In the genomic region with DNA sequence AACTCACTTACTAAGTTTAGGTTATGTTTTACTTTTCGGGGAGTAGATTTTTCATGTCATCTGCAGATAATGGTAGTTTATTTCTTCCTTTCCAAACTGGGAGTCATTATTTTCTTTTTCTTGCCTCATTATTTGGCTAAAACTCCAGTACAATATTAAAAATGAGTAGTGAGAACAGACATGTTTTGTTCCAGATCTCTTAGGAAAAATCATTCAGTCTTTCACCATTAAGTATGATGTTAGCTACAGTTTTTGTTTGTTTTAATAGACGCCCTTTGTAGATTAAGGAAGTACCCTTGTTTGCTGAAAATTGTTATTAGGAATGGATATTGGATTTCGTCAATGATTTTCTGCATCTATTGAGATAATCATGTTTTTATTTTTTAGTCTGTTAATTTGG, we compare ENCODE assay signal across 34 cellular contexts.
DNase-seq lines count a peak whose midpoint lies in the region; ATAC-seq, FAIRE-seq and TF ChIP-seq lines count a peak whose summit lies in the region.
"Had no signal": no experiment of that assay in that cellular context is flagged by ENCODE, and none has a peak within 500 bp of the region (broad histone marks: within the 10 kb centered on the region; RNA-seq: fewer than 3 reads in every experiment).

No MANE protein-coding gene starts in this region.

- H3K36me3 ChIP-seq in left ventricle myocardium inferior, result no peaks in the 10 kb centered on the region
- H3K36me3 ChIP-seq in Karpas-422 (ENCODE audit: insufficient read depth, low read length), result no peaks in the 10 kb centered on the region
- H3K36me3 ChIP-seq: BE2C; BLaER1; BLaER1 treated with 17β-estradiol and CSF1 and Interleukin-3, amounts not matched to agents 10 nM and 100 nM had no signal

- POLR2A ChIA-PET in A549 (lab: Yijun Ruan, JAX), result no interaction called here

- WGBS in A549 (ENCODE audit: missing lambda C conversion rate), result 90% methylated on average over 3 of the region's 3 CpGs

- no peak for TF ChIP-seq EP300 in A549 (IDR thresholded peaks at IDR 0.05)

- H3K79me2 ChIP-seq in Karpas-422 (ENCODE audit: low read length), result no peaks in the 10 kb centered on the region

- peaks cover 24% of the 10 kb centered on the region for H3K9me3 ChIP-seq in left ventricle myocardium inferior (replicated peaks)
- peaks cover 38% of the 10 kb centered on the region for H3K9me3 ChIP-seq in A549
- H3K9me3 ChIP-seq in Karpas-422 (ENCODE audit: low read length), result no peaks in the 10 kb centered on the region
- H3K9me3 ChIP-seq: BE2C, Caco-2 had no signal

- H3K27ac ChIP-seq in left ventricle myocardium inferior (replicated peaks) (peak overlapping the region; percentile 1), A549 (no peak overlapping the region), Karpas-422 (ENCODE audit: low read length) (no peak overlapping the region)
- H3K27ac ChIP-seq: 22Rv1; BLaER1; BLaER1 treated with 17β-estradiol and CSF1 and Interleukin-3, amounts not matched to agents 10 nM and 100 nM; C4-2B had no signal

- H3K9ac ChIP-seq in Karpas-422 (ENCODE audit: low read length), result no peak overlapping the region
- H3K9ac ChIP-seq: BLaER1; BLaER1 treated with 17β-estradiol and CSF1 and Interleukin-3, amounts not matched to agents 10 nM and 100 nM had no signal

- no peaks in the 10 kb centered on the region for H3K27me3 ChIP-seq in left ventricle myocardium inferior (ENCODE audit: low read depth)
- no peaks in the 10 kb centered on the region for H3K27me3 ChIP-seq in Karpas-422 (ENCODE audit: low read length)
- H3K27me3 ChIP-seq: BE2C; BLaER1; BLaER1 treated with 17β-estradiol and CSF1 and Interleukin-3, amounts not matched to agents 10 nM and 100 nM had no signal

- no peak for TF ChIP-seq CTCF in left ventricle myocardium inferior (IDR thresholded peaks at IDR 0.05; ENCODE audit: borderline replicate concordance)
- TF ChIP-seq CTCF in A549 (IDR thresholded peaks at IDR 0.05), result no peak

- TF ChIP-seq POLR2A in A549 (IDR thresholded peaks at IDR 0.05; ENCODE audit: low read length), result no peak

- H3K9me2 ChIP-seq in Karpas-422 (replicated peaks; ENCODE audit: insufficient read depth, low read length), result no peaks in the 10 kb centered on the region

- no peak overlapping the region for H3K4me2 ChIP-seq in A549
- H3K4me2 ChIP-seq in Karpas-422 (ENCODE audit: low read depth, low read length, poor library complexity, severe bottlenecking), result no peak overlapping the region
- H3K4me2 ChIP-seq: BLaER1; BLaER1 treated with 17β-estradiol and CSF1 and Interleukin-3, amounts not matched to agents 10 nM and 100 nM had no signal

- no peaks in the 10 kb centered on the region for H4K20me1 ChIP-seq in Karpas-422 (ENCODE audit: insufficient read depth, low read depth, low read length)
- H4K20me1 ChIP-seq: BLaER1; BLaER1 treated with 17β-estradiol and CSF1 and Interleukin-3, amounts not matched to agents 10 nM and 100 nM had no signal

- no peak overlapping the region for H2AFZ ChIP-seq in Karpas-422 (ENCODE audit: low read length)

- ATAC-seq in Right ventricle myocardium superior (ENCODE audit: poor library complexity), result no peak
- peak; percentile 18 for ATAC-seq in left ventricle myocardium superior
- ATAC-seq in left cardiac atrium, result no peak
- no peak for ATAC-seq in A549
- ATAC-seq: CD8-positive, alpha-beta T cell had no signal

- no peak for TF ChIP-seq RAD21 in A549 (conservative IDR thresholded peaks at IDR 0.05 in 1 of 2, IDR thresholded peaks at IDR 0.05 in 1 of 2)

- H3K4me1 ChIP-seq in left ventricle myocardium inferior (no peaks in the 10 kb centered on the region), A549 (no peaks in the 10 kb centered on the region), Karpas-422 (ENCODE audit: low read length) (no peaks in the 10 kb centered on the region)
- H3K4me1 ChIP-seq: BE2C; BLaER1; BLaER1 treated with 17β-estradiol and CSF1 and Interleukin-3, amounts not matched to agents 10 nM and 100 nM; Caco-2 had no signal

- no peak overlapping the region for H3K4me3 ChIP-seq in left ventricle myocardium inferior
- no peak overlapping the region for H3K4me3 ChIP-seq in A549
- no peak overlapping the region for H3K4me3 ChIP-seq in Karpas-422 (ENCODE audit: low read length)
- H3K4me3 ChIP-seq: BLaER1; BLaER1 treated with 17β-estradiol and CSF1 and Interleukin-3, amounts not matched to agents 10 nM and 100 nM had no signal

- intact Hi-C loops in left ventricle myocardium inferior (cut with micrococcal nuclease) (no loop called here), Right ventricle myocardium superior (cut with DNase I) (no loop called here), left ventricle myocardium superior (cut with micrococcal nuclease) (no loop called here), left cardiac atrium (cut with DNase I) (no loop called here)

- FAIRE-seq in A549 (lab: Jason Lieb, UNC) (peak; percentile 18), endometrium (lab: Jason Lieb, UNC) (peak; percentile 84)
- FAIRE-seq: A204.1, D721Med had no signal

- CTCF ChIA-PET in A549 (lab: Yijun Ruan, JAX), result interaction anchor here (1.1 kb wide), 1 partner anchor 88 kb away, joined by 4 read pairs; no protein-coding TSS in a partner anchor

- DNase-seq in left ventricle myocardium inferior (no peak), Right ventricle myocardium superior (no peak), left ventricle myocardium superior (no peak), left cardiac atrium (no peak), A549 (ENCODE audit: low read depth in 1 of 2, low spot score in 1 of 2) (no peak), Karpas-422 (no peak), GOT3 (lab: John Stamatoyannopoulos, UW) (no peak)
- DNase-seq: 8988T; ACHN; AML-193; BE2C; C1 segment of cervical spinal cord; Caco-2; Calu3; CD4-positive, alpha-beta memory T cell; CD4-positive, alpha-beta T cell; CD4-positive, CD25-positive, alpha-beta regulatory T cell; CD8-positive, alpha-beta memory T cell; CD8-positive, alpha-beta T cell; COR-L47; DMS 273 treated with DMSO at 0.1 percent for 48 hours; DMS153; DMS53; DMS79; DMS79 treated with DMSO at 0.1 percent for 48 hours; DND-41; EL had no signal

TF ChIP-seq in A549, 52 proteins besides CTCF, POLR2A, EP300 and RAD21:
- TF ChIP-seq HOXB5 (CRISPR knock-in tag; IDR thresholded peaks at IDR 0.05), result no peak
